16 cellular contexts compared by ENCODE assay signal in the genomic region with DNA sequence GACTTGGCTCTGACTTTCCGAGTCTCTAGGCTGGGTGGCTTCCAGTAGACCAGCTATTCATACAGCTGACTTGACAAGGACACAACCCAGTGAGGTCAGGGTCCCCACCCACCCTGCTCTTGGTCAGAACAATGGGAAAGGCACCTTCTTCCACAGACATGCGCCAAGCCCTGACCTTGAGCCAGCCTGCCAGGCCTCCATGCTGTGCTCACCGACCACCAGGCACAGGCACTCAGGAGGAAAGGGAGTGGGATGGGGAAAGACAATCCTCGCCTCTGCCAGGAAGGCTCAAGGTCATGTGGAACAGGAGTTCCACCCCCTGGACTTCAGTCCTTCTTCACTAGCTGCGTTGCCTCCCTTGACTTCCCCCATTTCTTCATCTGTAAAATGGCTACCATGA. TPM values are rescaled to one million over a fixed set of nuclear protein-coding genes. Genes with fewer than 3 reads are reported as not detected.
DNase-seq lines count a peak whose midpoint lies in the region; ATAC-seq, FAIRE-seq and TF ChIP-seq lines count a peak whose summit lies in the region.
"Had no signal": no experiment of that assay in that cellular context is flagged by ENCODE, and none has a peak within 500 bp of the region (broad histone marks: within the 10 kb centered on the region; RNA-seq: fewer than 3 reads in every experiment).

No MANE protein-coding gene starts in this region.

- H3K4me3 Mint-ChIP-seq in type B pancreatic cell = no peak overlapping the region
- H3K4me3 Mint-ChIP-seq: CD4-positive, CD25-positive, alpha-beta regulatory T cell had no signal

- TF ChIP-seq POLR2A in right lobe of liver (IDR thresholded peaks at IDR 0.05) = no peak

- peaks cover 36% of the 10 kb centered on the region for H3K4me1 Mint-ChIP-seq in type B pancreatic cell (ENCODE audit: unreplicated experiment)
- H3K4me1 Mint-ChIP-seq: CD4-positive, CD25-positive, alpha-beta regulatory T cell had no signal

- intact Hi-C loops in cardiac septum (cut with DNase I) (no loop called here), left cardiac atrium (cut with DNase I) (no loop called here), kidney (cut with DNase I) (no loop called here), right lobe of liver (cut with DNase I) (no loop called here)

- ATAC-seq in left cardiac atrium = no peak
- no peak for ATAC-seq in right lobe of liver

- no peak for FAIRE-seq in kidney (lab: Jason Lieb, UNC)
- FAIRE-seq: H1 had no signal

- 55% methylated on average over 1 of the region's 5 CpGs for WGBS in right lobe of liver (ENCODE audit: insufficient coverage, low coverage, low lambda C conversion rate, missing lambda C conversion rate)

- no peaks in the 10 kb centered on the region for H3K36me3 ChIP-seq in kidney (ENCODE audit: control insufficient read depth in 1 of 2, insufficient read depth in 2 of 2, low read length in 2 of 2)
- H3K36me3 ChIP-seq in right lobe of liver = no peaks in the 10 kb centered on the region
- H3K36me3 ChIP-seq: BLaER1 treated with 17β-estradiol and CSF1 and Interleukin-3, amounts not matched to agents 10 nM and 100 nM; HAP-1 had no signal

- no peaks in the 10 kb centered on the region for H3K27me3 Mint-ChIP-seq in type B pancreatic cell

- H3K4me3 ChIP-seq in kidney (ENCODE audit: low read length in 2 of 2) = no peak overlapping the region
- H3K4me3 ChIP-seq in right lobe of liver = no peak overlapping the region
- H3K4me3 ChIP-seq: BLaER1 treated with 17β-estradiol and CSF1 and Interleukin-3, amounts not matched to agents 10 nM and 100 nM; HAP-1 had no signal

- peak; percentile 62 for DNase-seq in cardiac septum (ENCODE audit: low spot score)
- DNase-seq in left cardiac atrium = no peak
- peak; percentile 14 for DNase-seq in ecto neural progenitor cell (ENCODE audit: low spot score)
- peak; percentile 53 for DNase-seq in kidney
- peak; percentile 47 for DNase-seq in type B pancreatic cell (ENCODE audit: extremely low spot score, unreplicated experiment)
- no peak for DNase-seq in substantia nigra (lab: John Stamatoyannopoulos, UW)
- DNase-seq in NCI-H2171 (lab: John Stamatoyannopoulos, UW) = no peak
- no peak for DNase-seq in right lobe of liver
- DNase-seq: 8988T; CD4-positive, CD25-positive, alpha-beta regulatory T cell; DMS53; GF-D8 had no signal

- no peaks in the 10 kb centered on the region for H3K36me3 Mint-ChIP-seq in type B pancreatic cell
- H3K36me3 Mint-ChIP-seq: CD4-positive, CD25-positive, alpha-beta regulatory T cell had no signal

- H3K27me3 ChIP-seq in right lobe of liver = no peaks in the 10 kb centered on the region
- H3K27me3 ChIP-seq: BLaER1 treated with 17β-estradiol and CSF1 and Interleukin-3, amounts not matched to agents 10 nM and 100 nM had no signal

- H3K9ac ChIP-seq in kidney (ENCODE audit: low read length in 2 of 2) = no peak overlapping the region
- H3K9ac ChIP-seq: BLaER1 treated with 17β-estradiol and CSF1 and Interleukin-3, amounts not matched to agents 10 nM and 100 nM had no signal

- H3K9me3 ChIP-seq in kidney (ENCODE audit: control insufficient read depth in 1 of 2, low read length in 2 of 2) (no peaks in the 10 kb centered on the region), right lobe of liver (no peaks in the 10 kb centered on the region)
- H3K9me3 ChIP-seq: BLaER1 treated with 17β-estradiol and CSF1 and Interleukin-3, amounts not matched to agents 10 nM and 100 nM; HAP-1 had no signal

- peaks cover 5 to 10% of the 10 kb centered on the region in 2 donors for H3K4me1 ChIP-seq in kidney (ENCODE audit: control insufficient read depth in 1 of 2, insufficient read depth in 1 of 2, low read depth in 1 of 2, low read length in 2 of 2)
- peaks cover 0 to 15% (median 0%) of the 10 kb centered on the region in 4 donors for H3K4me1 ChIP-seq in right lobe of liver
- H3K4me1 ChIP-seq: BLaER1 treated with 17β-estradiol and CSF1 and Interleukin-3, amounts not matched to agents 10 nM and 100 nM; HAP-1 had no signal

- H3K9me3 Mint-ChIP-seq in type B pancreatic cell = no peaks in the 10 kb centered on the region
- H3K9me3 Mint-ChIP-seq: CD4-positive, CD25-positive, alpha-beta regulatory T cell had no signal

- H3K27ac Mint-ChIP-seq in type B pancreatic cell = no peak overlapping the region
- H3K27ac Mint-ChIP-seq: CD4-positive, CD25-positive, alpha-beta regulatory T cell had no signal

- H3K27ac ChIP-seq in kidney (ENCODE audit: low read depth in 2 of 2, low read length in 2 of 2) (no peak overlapping the region), substantia nigra (ENCODE audit: low read depth, low read length, poor library complexity, severe bottlenecking) (no peak overlapping the region), right lobe of liver (no peak overlapping the region)
- H3K27ac ChIP-seq: BLaER1 treated with 17β-estradiol and CSF1 and Interleukin-3, amounts not matched to agents 10 nM and 100 nM had no signal

- TF ChIP-seq CTCF in kidney (IDR thresholded peaks at IDR 0.05; ENCODE audit: borderline replicate concordance, extremely low read depth, insufficient read depth) = no peak
- no peak for TF ChIP-seq CTCF in type B pancreatic cell (conservative IDR thresholded peaks at IDR 0.05)
- no peak for TF ChIP-seq CTCF in right lobe of liver (IDR thresholded peaks at IDR 0.05)

RNA-seq across cellular contexts. Expression of gene GALNT16, which starts 31.4 kb away (rescaled TPM):
- 25.8 TPM for total RNA-seq in cardiac septum
- 10 to 100 TPM; 28.8 to 50.0 TPM for total RNA-seq in left cardiac atrium
- total RNA-seq in kidney = 13.1 TPM
- 15.2 TPM for polyA plus RNA-seq in kidney (ENCODE audit: insufficient read depth, low read depth, low replicate concordance)
- total RNA-seq in type B pancreatic cell (ENCODE audit: low replicate concordance) = 2.9 and 12.4 TPM in 2 replicates
- total RNA-seq in right lobe of liver = 1 to 10 TPM in 3 of 6 experiments, under 1 TPM in 3; 0.37 to 1.7 (median 0.94) TPM
- total RNA-seq: CD4-positive, CD25-positive, alpha-beta regulatory T cell; HT-29 had no signal

Comparison
In these comparisons a context has a peak if more than half of its experiments do, and no peak if none do; other contexts are left out.
1. DNase-seq: peak in cardiac septum (single experiment), ecto neural progenitor cell (single experiment), kidney (single experiment) and type B pancreatic cell (single experiment); none in left cardiac atrium (single experiment), substantia nigra (0 of 49), NCI-H2171 (single experiment) and right lobe of liver (0 of 3).